In the genomic region with DNA sequence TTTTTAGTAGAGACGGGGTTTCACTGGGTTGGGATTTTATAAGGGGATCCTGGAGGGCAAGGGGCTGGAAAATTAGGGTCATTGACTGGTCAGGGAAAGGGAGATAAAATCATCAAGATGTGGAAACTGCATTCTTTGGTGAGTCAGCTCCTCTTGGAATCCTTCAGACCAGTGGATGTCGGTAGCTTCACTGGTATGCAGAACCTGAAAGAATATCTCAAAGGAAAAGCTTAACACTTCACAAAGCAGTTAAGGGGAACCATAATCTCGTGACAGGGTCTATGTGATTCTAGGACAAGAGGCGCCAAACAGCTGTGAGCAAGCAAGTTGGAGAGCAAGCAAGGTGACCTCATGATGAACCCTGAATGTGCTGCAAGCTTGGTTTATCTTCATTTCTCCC, we compare ENCODE assay signal across 16 cellular contexts.
DNase-seq lines count a peak whose midpoint lies in the region; ATAC-seq and TF ChIP-seq lines count a peak whose summit lies in the region.
"Had no signal": no experiment of that assay in that cellular context is flagged by ENCODE, and none has a peak within 500 bp of the region (broad histone marks: within the 10 kb centered on the region; RNA-seq: fewer than 3 reads in every experiment).

No MANE protein-coding gene starts in this region.

- H3K4me1 ChIP-seq in gastroesophageal sphincter (no peaks in the 10 kb centered on the region), skeletal muscle satellite cell (ENCODE audit: control insufficient read depth, insufficient read depth, low read length) (no peaks in the 10 kb centered on the region), right lobe of liver (no peaks in the 10 kb centered on the region)
- H3K4me1 ChIP-seq: gastrocnemius medialis, pancreas, transverse colon had no signal

- TF ChIP-seq CTCF in gastroesophageal sphincter (IDR thresholded peaks at IDR 0.05) (no peak), right lobe of liver (IDR thresholded peaks at IDR 0.05) (no peak)

- intact Hi-C loops in right lobe of liver (cut with DNase I): no loop called here

- H3K4me3 ChIP-seq in gastroesophageal sphincter (no peak overlapping the region), skeletal muscle satellite cell (ENCODE audit: low read length) (no peak overlapping the region), right lobe of liver (no peak overlapping the region)
- H3K4me3 ChIP-seq: gastrocnemius medialis, pancreas, transverse colon had no signal

- DNase-seq in GM04503 (ENCODE audit: low read depth): peak; percentile 97
- DNase-seq in T1000 (lab: John Stamatoyannopoulos, UW): peak; percentile 27
- DNase-seq in DMS114 treated with DMSO at 0.1 percent for 48 hours (lab: John Stamatoyannopoulos, UW; ENCODE audit: unreplicated experiment): no peak
- no peak for DNase-seq in NCI-H2171 treated with DMSO at 0.1 percent for 48 hours (lab: John Stamatoyannopoulos, UW)
- DNase-seq in right lobe of liver: no peak
- DNase-seq: activated CD4-positive, alpha-beta T cell treated with anti-CD3 and anti-CD28 coated beads, Interleukin-2, amount 10 ng/mL, durations not matched to agents 24 days and 14 days; activated T-cell treated with anti-CD3 and anti-CD28 coated beads, Interleukin-2, amount 50 U/mL, for 72 hours; C1 segment of cervical spinal cord; effector CD4-positive, alpha-beta T cell; gastrocnemius medialis; NCI-H1417 treated with DMSO at 0.1 percent for 48 hours; pancreas; transverse colon had no signal

- no peak overlapping the region for H3K9ac ChIP-seq in skeletal muscle satellite cell (ENCODE audit: low read depth, low read length)

- ATAC-seq in gastroesophageal sphincter (peak; percentile 70), right lobe of liver (no peak), HG02884 (IDR thresholded peaks at IDR 0.05; ENCODE audit: unreplicated experiment) (no peak)
- ATAC-seq: activated T-cell treated with anti-CD3 and anti-CD28 coated beads, Interleukin-2, amount 50 U/mL, for 72 hours had no signal

- H3K9me3 ChIP-seq in gastroesophageal sphincter: peaks cover 0 to 9% (median 0%) of the 10 kb centered on the region in 3 donors
- H3K9me3 ChIP-seq in skeletal muscle satellite cell (replicated peaks; ENCODE audit: low read length): no peaks in the 10 kb centered on the region
- no peaks in the 10 kb centered on the region for H3K9me3 ChIP-seq in right lobe of liver
- H3K9me3 ChIP-seq: gastrocnemius medialis, pancreas, transverse colon had no signal

- H3K4me2 ChIP-seq in skeletal muscle satellite cell (ENCODE audit: low read length): peak overlapping the region; percentile 10

- TF ChIP-seq POLR2A in gastroesophageal sphincter (IDR thresholded peaks at IDR 0.05) (no peak), right lobe of liver (IDR thresholded peaks at IDR 0.05) (no peak)

- H3K27ac ChIP-seq in gastroesophageal sphincter (no peak overlapping the region), right lobe of liver (no peak overlapping the region)
- H3K27ac ChIP-seq: gastrocnemius medialis, pancreas, transverse colon had no signal

- H3K27me3 ChIP-seq in gastroesophageal sphincter: no peaks in the 10 kb centered on the region
- no peaks in the 10 kb centered on the region for H3K27me3 ChIP-seq in skeletal muscle satellite cell (ENCODE audit: control insufficient read depth, insufficient read depth, low read length)
- no peaks in the 10 kb centered on the region for H3K27me3 ChIP-seq in right lobe of liver
- H3K27me3 ChIP-seq: gastrocnemius medialis, pancreas, transverse colon had no signal

- WGBS in gastroesophageal sphincter (ENCODE audit: low coverage in 1 of 2), 2 donors: 50 to 56% methylated on average over 2 to 3 of the region's 4 CpGs
- whole genome bisulfite sequencing in right lobe of liver (ENCODE audit: insufficient coverage, low coverage, low lambda C conversion rate, missing lambda C conversion rate): 40% methylated on average over 4 of the region's 4 CpGs

- H3K36me3 ChIP-seq in gastroesophageal sphincter (no peaks in the 10 kb centered on the region), skeletal muscle satellite cell (ENCODE audit: insufficient read depth, low read length) (no peaks in the 10 kb centered on the region), right lobe of liver (no peaks in the 10 kb centered on the region)
- H3K36me3 ChIP-seq: gastrocnemius medialis, pancreas, transverse colon had no signal

- TF ChIP-seq EP300 in gastroesophageal sphincter (IDR thresholded peaks at IDR 0.05): no peak

Comparison
In these comparisons a context has a peak if more than half of its experiments do, and no peak if none do; other contexts are left out.
1. DNase-seq: peak in GM04503 (single experiment) and T1000 (single experiment); none in DMS114 treated with DMSO at 0.1 percent for 48 hours (single experiment), NCI-H2171 treated with DMSO at 0.1 percent for 48 hours (single experiment) and right lobe of liver (0 of 3).